In genomic region chr17:73462830-73463229, GRCh38 we compare ENCODE assay signal across 17 cellular contexts.
DNase-seq lines count a peak whose midpoint lies in the region; ATAC-seq and TF ChIP-seq lines count a peak whose summit lies in the region.
"Had no signal": no experiment of that assay in that cellular context is flagged by ENCODE, and none has a peak within 500 bp of the region (broad histone marks: within the 10 kb centered on the region; RNA-seq: fewer than 3 reads in every experiment).

No MANE protein-coding gene starts in this region.

- no peaks in the 10 kb centered on the region for H3K27me3 ChIP-seq in foreskin keratinocyte
- H3K27me3 ChIP-seq: neural progenitor cell, sigmoid colon had no signal

- TF ChIP-seq CTCF in foreskin keratinocyte (conservative IDR thresholded peaks at IDR 0.05), result no peak

- DNase-seq in COLO668 (lab: John Stamatoyannopoulos, UW; ENCODE audit: unreplicated experiment) (peak; percentile 39), DMS53 treated with DMSO at 0.1 percent for 48 hours (lab: John Stamatoyannopoulos, UW; ENCODE audit: unreplicated experiment) (peak; percentile 21), NCI-H510A treated with DMSO at 0.1 percent for 48 hours (lab: John Stamatoyannopoulos, UW) (peak; percentile 65), foreskin keratinocyte (no peak)
- DNase-seq in stimulated activated CD4-positive, alpha-beta T cell treated with anti-CD3 and anti-CD28 coated beads, Interleukin-4, amount 100 ng/mL, for 24 hours, result no peak
- DNase-seq: activated CD4-positive, alpha-beta memory T cell treated with anti-CD3 and anti-CD28 coated beads for 36 hours; activated effector memory CD4-positive, alpha-beta T cell treated with Interleukin-2 at 50 U/mL for 16 hours; activated naive CD8-positive, alpha-beta T cell treated with anti-CD3 and anti-CD28 coated beads, Interleukin-2, amount 10 ng/mL, durations not matched to agents 7 days and 5 days; CD8-positive, alpha-beta memory T cell; sigmoid colon; SW 1271; tibial artery had no signal

- no peaks in the 10 kb centered on the region for H3K4me1 ChIP-seq in foreskin keratinocyte
- H3K4me1 ChIP-seq: sigmoid colon, tibial artery had no signal

- no peak overlapping the region for H3K27ac ChIP-seq in foreskin keratinocyte
- H3K27ac ChIP-seq: KMS-11, neural progenitor cell, sigmoid colon, tibial artery had no signal

- ATAC-seq in foreskin keratinocyte, result peak; percentile 19
- ATAC-seq in HG02623 (IDR thresholded peaks at IDR 0.05; ENCODE audit: unreplicated experiment), result no peak
- ATAC-seq in GM18907 (IDR thresholded peaks at IDR 0.05; ENCODE audit: unreplicated experiment), result no peak
- ATAC-seq: Right ventricle myocardium inferior had no signal

Comparison
In these comparisons a context has a peak if more than half of its experiments do, and no peak if none do; other contexts are left out.
1. DNase-seq: peak in COLO668 (single experiment), DMS53 treated with DMSO at 0.1 percent for 48 hours (single experiment) and NCI-H510A treated with DMSO at 0.1 percent for 48 hours (single experiment); none in foreskin keratinocyte (0 of 2) and stimulated activated CD4-positive, alpha-beta T cell treated with anti-CD3 and anti-CD28 coated beads, Interleukin-4, amount 100 ng/mL, for 24 hours (single experiment).